ENCODE assay signal across 8 cellular contexts in genomic region chr2:221571391-221572179, GRCh38. TPM values are rescaled to one million over a fixed set of nuclear protein-coding genes. Genes with fewer than 3 reads are reported as not detected.
DNase-seq lines count a peak whose midpoint lies in the region; ATAC-seq and TF ChIP-seq lines count a peak whose summit lies in the region.

No MANE protein-coding gene starts in this region.

- peaks cover 0 to 31% (median 20%) of the 10 kb centered on the region in 7 donors for H3K9me3 Mint-ChIP-seq in CD14-positive monocyte
- H3K9me3 Mint-ChIP-seq in stimulated activated naive CD8-positive, alpha-beta T cell treated with anti-CD3 and anti-CD28 coated beads, Interleukin-15, Interleukin-2, amounts not matched to agents 100 ng/mL and 50 ng/mL, for 24 hours: no peaks in the 10 kb centered on the region

- intact Hi-C loops in CD14-positive monocyte (cut with micrococcal nuclease): loop anchor here (2.0 to 5.0 kb wide), 2 partner anchors 885 to 1834 kb away; no protein-coding TSS in a partner anchor

- H3K36me3 Mint-ChIP-seq in CD14-positive monocyte: peaks cover 10 to 25% of the 10 kb centered on the region in 2 donors
- H3K36me3 Mint-ChIP-seq in stimulated activated naive CD8-positive, alpha-beta T cell treated with anti-CD3 and anti-CD28 coated beads, Interleukin-15, Interleukin-2, amounts not matched to agents 100 ng/mL and 50 ng/mL, for 24 hours (ENCODE audit: low read depth): no peaks in the 10 kb centered on the region

- no peak for DNase-seq in CD14-positive monocyte (ENCODE audit: low spot score)
- peak; percentile 8 to 13 for DNase-seq in activated CD4-positive, alpha-beta T cell treated with anti-CD3 and anti-CD28 coated beads for 4 hours
- DNase-seq in effector CD4-positive, alpha-beta T cell: peak; percentile 14
- DNase-seq in lung microvascular endothelial cell (ENCODE audit: low read depth in 2 of 2): peak; percentile 18 to 47
- DNase-seq in NCI-H2029 (lab: John Stamatoyannopoulos, UW): no peak

- ATAC-seq in GM19438 (IDR thresholded peaks at IDR 0.05; ENCODE audit: low read depth, unreplicated experiment) (peak; percentile 11), HG03469 (IDR thresholded peaks at IDR 0.05; ENCODE audit: unreplicated experiment) (peak; percentile 1)

- H3K4me3 Mint-ChIP-seq in CD14-positive monocyte: peak overlapping the region; percentile 83 to 87
- peak overlapping the region; percentile 82 for H3K4me3 Mint-ChIP-seq in stimulated activated naive CD8-positive, alpha-beta T cell treated with anti-CD3 and anti-CD28 coated beads, Interleukin-15, Interleukin-2, amounts not matched to agents 100 ng/mL and 50 ng/mL, for 24 hours

- peaks cover 36% of the 10 kb centered on the region for H3K4me1 Mint-ChIP-seq in CD14-positive monocyte
- H3K4me1 Mint-ChIP-seq in stimulated activated naive CD8-positive, alpha-beta T cell treated with anti-CD3 and anti-CD28 coated beads, Interleukin-15, Interleukin-2, amounts not matched to agents 100 ng/mL and 50 ng/mL, for 24 hours (ENCODE audit: low read depth): peaks cover 40% of the 10 kb centered on the region

- peak overlapping the region in 2 of 7 donors; percentile 53 to 65 for H3K27ac Mint-ChIP-seq in CD14-positive monocyte
- no peak overlapping the region for H3K27ac Mint-ChIP-seq in stimulated activated naive CD8-positive, alpha-beta T cell treated with anti-CD3 and anti-CD28 coated beads, Interleukin-15, Interleukin-2, amounts not matched to agents 100 ng/mL and 50 ng/mL, for 24 hours

- peaks cover 70 to 82% (median 78%) of the 10 kb centered on the region in 3 donors for H3K27me3 Mint-ChIP-seq in CD14-positive monocyte (ENCODE audit: low read depth in 3 of 3)
- H3K27me3 Mint-ChIP-seq in stimulated activated naive CD8-positive, alpha-beta T cell treated with anti-CD3 and anti-CD28 coated beads, Interleukin-15, Interleukin-2, amounts not matched to agents 100 ng/mL and 50 ng/mL, for 24 hours: peaks cover 48% of the 10 kb centered on the region

- TF ChIP-seq CTCF in CD14-positive monocyte (IDR thresholded peaks at IDR 0.05): no peak

RNA-seq across cellular contexts. Expression of gene EPHA4, which starts 0.5 kb away (rescaled TPM):
- polyA plus RNA-seq in CD14-positive monocyte: under 1 TPM in 1 of 2 donors, not detected in 1; 0.31 TPM
- 0.60 and 2.2 TPM in 2 replicates for total RNA-seq in lung microvascular endothelial cell

Comparison
In these comparisons a context has a peak if more than half of its experiments do, and no peak if none do; other contexts are left out.
1. DNase-seq: peak in activated CD4-positive, alpha-beta T cell treated with anti-CD3 and anti-CD28 coated beads for 4 hours (2 of 2), effector CD4-positive, alpha-beta T cell (single experiment) and lung microvascular endothelial cell (2 of 2); none in CD14-positive monocyte (single experiment) and NCI-H2029 (single experiment).